In genomic region chr3:12556723-12557471, GRCh38 we compare ENCODE assay signal across 1 cellular context.
TF ChIP-seq lines count a peak whose summit lies in the region.

MKRN2 (plus strand) TSS chr3:12557087; CDS start chr3:12557151, 64 bp downstream.

TF ChIP-seq in HEK293, 187 proteins besides CTCF, POLR2A, EP300 and RAD21 (continued from another document and continues in another):
- TF ChIP-seq ZNF76 (tag by site-specific recombination; IDR thresholded peaks at IDR 0.05; ENCODE audit: borderline replicate concordance, low read depth), result peak; percentile 91
- TF ChIP-seq SP2 (tag by site-specific recombination; IDR thresholded peaks at IDR 0.05), result peak; percentile 67
- TF ChIP-seq ZSCAN4 (tag by site-specific recombination; IDR thresholded peaks at IDR 0.05), result 0 out of 2 replicates have a peak, but pooled peaks have one; percentile 10
- TF ChIP-seq ZNF175 (tag by site-specific recombination; IDR thresholded peaks at IDR 0.05), result no peak
- TF ChIP-seq, protein P1, sequence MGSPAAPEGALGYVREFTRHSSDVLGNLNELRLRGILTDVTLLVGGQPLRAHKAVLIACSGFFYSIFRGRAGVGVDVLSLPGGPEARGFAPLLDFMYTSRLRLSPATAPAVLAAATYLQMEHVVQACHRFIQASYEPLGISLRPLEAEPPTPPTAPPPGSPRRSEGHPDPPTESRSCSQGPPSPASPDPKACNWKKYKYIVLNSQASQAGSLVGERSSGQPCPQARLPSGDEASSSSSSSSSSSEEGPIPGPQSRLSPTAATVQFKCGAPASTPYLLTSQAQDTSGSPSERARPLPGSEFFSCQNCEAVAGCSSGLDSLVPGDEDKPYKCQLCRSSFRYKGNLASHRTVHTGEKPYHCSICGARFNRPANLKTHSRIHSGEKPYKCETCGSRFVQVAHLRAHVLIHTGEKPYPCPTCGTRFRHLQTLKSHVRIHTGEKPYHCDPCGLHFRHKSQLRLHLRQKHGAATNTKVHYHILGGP (tag by site-specific recombination; IDR thresholded peaks at IDR 0.05), result no peak
- TF ChIP-seq ZNF677 (tag by site-specific recombination; IDR thresholded peaks at IDR 0.05), result 0 out of 2 replicates have a peak, but pooled peaks have one; percentile 59
- no peak for TF ChIP-seq BCL11B (tag by site-specific recombination; IDR thresholded peaks at IDR 0.05; ENCODE audit: low read depth)
- TF ChIP-seq YY1 (tag by site-specific recombination; IDR thresholded peaks at IDR 0.05), result peak; percentile 83
- TF ChIP-seq PRDM10 (tag by site-specific recombination; IDR thresholded peaks at IDR 0.05), result peak; percentile 68
- TF ChIP-seq, protein P2, sequence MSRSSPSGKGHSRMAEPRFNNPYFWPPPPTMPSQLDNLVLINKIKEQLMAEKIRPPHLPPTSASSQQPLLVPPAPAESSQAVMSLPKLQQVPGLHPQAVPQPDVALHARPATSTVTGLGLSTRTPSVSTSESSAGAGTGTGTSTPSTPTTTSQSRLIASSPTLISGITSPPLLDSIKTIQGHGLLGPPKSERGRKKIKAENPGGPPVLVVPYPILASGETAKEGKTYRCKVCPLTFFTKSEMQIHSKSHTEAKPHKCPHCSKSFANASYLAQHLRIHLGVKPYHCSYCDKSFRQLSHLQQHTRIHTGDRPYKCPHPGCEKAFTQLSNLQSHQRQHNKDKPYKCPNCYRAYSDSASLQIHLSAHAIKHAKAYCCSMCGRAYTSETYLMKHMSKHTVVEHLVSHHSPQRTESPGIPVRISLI (tag by site-specific recombination; IDR thresholded peaks at IDR 0.05), result no peak
- TF ChIP-seq ZBTB20 (tag by site-specific recombination; IDR thresholded peaks at IDR 0.05), result peak; percentile 87; the same call in 1 of the 2 replicates
- TF ChIP-seq, protein P3, sequence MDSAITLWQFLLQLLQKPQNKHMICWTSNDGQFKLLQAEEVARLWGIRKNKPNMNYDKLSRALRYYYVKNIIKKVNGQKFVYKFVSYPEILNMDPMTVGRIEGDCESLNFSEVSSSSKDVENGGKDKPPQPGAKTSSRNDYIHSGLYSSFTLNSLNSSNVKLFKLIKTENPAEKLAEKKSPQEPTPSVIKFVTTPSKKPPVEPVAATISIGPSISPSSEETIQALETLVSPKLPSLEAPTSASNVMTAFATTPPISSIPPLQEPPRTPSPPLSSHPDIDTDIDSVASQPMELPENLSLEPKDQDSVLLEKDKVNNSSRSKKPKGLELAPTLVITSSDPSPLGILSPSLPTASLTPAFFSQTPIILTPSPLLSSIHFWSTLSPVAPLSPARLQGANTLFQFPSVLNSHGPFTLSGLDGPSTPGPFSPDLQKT (IDR thresholded peaks at IDR 0.05; ENCODE audit: borderline replicate concordance, low read depth, low read length), result no peak
- TF ChIP-seq ZNF148 (tag by site-specific recombination; IDR thresholded peaks at IDR 0.05; ENCODE audit: borderline replicate concordance), result no peak
- TF ChIP-seq ZNF626 (tag by site-specific recombination; IDR thresholded peaks at IDR 0.05), result peak; percentile 92
- TF ChIP-seq, protein P4, sequence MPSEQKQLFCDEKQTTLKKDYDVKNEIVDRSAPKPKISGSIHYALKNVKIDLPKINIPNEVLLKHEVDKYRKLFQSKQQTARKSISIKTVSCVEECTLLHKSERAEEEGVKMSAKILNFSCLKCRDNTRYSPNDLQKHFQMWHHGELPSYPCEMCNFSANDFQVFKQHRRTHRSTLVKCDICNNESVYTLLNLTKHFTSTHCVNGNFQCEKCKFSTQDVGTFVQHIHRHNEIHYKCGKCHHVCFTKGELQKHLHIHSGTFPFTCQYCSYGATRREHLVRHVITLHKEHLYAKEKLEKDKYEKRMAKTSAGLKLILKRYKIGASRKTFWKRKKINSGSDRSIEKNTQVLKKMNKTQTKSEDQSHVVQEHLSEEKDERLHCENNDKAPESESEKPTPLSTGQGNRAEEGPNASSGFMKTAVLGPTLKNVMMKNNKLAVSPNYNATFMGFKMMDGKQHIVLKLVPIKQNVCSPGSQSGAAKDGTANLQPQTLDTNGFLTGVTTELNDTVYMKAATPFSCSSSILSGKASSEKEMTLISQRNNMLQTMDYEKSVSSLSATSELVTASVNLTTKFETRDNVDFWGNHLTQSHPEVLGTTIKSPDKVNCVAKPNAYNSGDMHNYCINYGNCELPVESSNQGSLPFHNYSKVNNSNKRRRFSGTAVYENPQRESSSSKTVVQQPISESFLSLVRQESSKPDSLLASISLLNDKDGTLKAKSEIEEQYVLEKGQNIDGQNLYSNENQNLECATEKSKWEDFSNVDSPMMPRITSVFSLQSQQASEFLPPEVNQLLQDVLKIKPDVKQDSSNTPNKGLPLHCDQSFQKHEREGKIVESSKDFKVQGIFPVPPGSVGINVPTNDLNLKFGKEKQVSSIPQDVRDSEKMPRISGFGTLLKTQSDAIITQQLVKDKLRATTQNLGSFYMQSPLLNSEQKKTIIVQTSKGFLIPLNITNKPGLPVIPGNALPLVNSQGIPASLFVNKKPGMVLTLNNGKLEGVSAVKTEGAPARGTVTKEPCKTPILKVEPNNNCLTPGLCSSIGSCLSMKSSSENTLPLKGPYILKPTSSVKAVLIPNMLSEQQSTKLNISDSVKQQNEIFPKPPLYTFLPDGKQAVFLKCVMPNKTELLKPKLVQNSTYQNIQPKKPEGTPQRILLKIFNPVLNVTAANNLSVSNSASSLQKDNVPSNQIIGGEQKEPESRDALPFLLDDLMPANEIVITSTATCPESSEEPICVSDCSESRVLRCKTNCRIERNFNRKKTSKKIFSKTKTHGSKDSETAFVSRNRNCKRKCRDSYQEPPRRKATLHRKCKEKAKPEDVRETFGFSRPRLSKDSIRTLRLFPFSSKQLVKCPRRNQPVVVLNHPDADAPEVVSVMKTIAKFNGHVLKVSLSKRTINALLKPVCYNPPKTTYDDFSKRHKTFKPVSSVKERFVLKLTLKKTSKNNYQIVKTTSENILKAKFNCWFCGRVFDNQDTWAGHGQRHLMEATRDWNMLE (tag by site-specific recombination; conservative IDR thresholded peaks at IDR 0.05; ENCODE audit: low read depth), result peak; percentile 77
- TF ChIP-seq ZNF639 (tag by site-specific recombination; IDR thresholded peaks at IDR 0.05), result peak; percentile 88; the same call in 1 of the 2 replicates
- peak; percentile 96 for TF ChIP-seq ZEB2 (tag by site-specific recombination; IDR thresholded peaks at IDR 0.05)
- TF ChIP-seq ZNF223 (tag by site-specific recombination; IDR thresholded peaks at IDR 0.05), result no peak
- TF ChIP-seq, protein P5, sequence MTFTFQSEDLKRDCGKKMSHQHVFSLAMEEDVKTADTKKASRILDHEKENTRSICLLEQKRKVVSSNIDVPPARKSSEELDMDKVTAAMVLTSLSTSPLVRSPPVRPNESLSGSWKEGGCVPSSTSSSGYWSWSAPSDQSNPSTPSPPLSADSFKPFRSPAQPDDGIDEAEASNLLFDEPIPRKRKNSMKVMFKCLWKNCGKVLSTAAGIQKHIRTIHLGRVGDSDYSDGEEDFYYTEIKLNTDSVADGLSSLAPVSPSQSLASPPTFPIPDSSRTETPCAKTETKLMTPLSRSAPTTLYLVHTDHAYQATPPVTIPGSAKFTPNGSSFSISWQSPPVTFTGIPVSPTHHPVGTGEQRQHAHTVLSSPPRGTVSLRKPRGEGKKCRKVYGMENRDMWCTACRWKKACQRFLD (tag by site-specific recombination; IDR thresholded peaks at IDR 0.05), result 0 out of 2 replicates have a peak, but pooled peaks have one; percentile 30
- no peak for TF ChIP-seq ZNF791 (tag by site-specific recombination; IDR thresholded peaks at IDR 0.05)
- TF ChIP-seq GLI4 (tag by site-specific recombination; IDR thresholded peaks at IDR 0.05), result no peak
- TF ChIP-seq ZFP37 (tag by site-specific recombination; IDR thresholded peaks at IDR 0.05), result peak; percentile 90
- TF ChIP-seq ZNF548 (tag by site-specific recombination; IDR thresholded peaks at IDR 0.05), result no peak
- TF ChIP-seq, protein P6, sequence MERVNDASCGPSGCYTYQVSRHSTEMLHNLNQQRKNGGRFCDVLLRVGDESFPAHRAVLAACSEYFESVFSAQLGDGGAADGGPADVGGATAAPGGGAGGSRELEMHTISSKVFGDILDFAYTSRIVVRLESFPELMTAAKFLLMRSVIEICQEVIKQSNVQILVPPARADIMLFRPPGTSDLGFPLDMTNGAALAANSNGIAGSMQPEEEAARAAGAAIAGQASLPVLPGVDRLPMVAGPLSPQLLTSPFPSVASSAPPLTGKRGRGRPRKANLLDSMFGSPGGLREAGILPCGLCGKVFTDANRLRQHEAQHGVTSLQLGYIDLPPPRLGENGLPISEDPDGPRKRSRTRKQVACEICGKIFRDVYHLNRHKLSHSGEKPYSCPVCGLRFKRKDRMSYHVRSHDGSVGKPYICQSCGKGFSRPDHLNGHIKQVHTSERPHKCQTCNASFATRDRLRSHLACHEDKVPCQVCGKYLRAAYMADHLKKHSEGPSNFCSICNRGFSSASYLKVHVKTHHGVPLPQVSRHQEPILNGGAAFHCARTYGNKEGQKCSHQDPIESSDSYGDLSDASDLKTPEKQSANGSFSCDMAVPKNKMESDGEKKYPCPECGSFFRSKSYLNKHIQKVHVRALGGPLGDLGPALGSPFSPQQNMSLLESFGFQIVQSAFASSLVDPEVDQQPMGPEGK (tag by site-specific recombination; IDR thresholded peaks at IDR 0.05), result peak; percentile 92
- TF ChIP-seq ZBTB17 (tag by site-specific recombination; IDR thresholded peaks at IDR 0.05), result peak; percentile 86
- TF ChIP-seq ZNF645 (tag by site-specific recombination; IDR thresholded peaks at IDR 0.05), result no peak; the same call in 1 of the 2 replicates
- TF ChIP-seq ZNF311 (tag by site-specific recombination; IDR thresholded peaks at IDR 0.05; ENCODE audit: borderline replicate concordance), result no peak
- TF ChIP-seq EGR2 (tag by site-specific recombination; IDR thresholded peaks at IDR 0.05; ENCODE audit: low read depth), result no peak
- TF ChIP-seq ZNF660 (tag by site-specific recombination; IDR thresholded peaks at IDR 0.05), result peak; percentile 99
- peak; percentile 77 for TF ChIP-seq ZNF629 (tag by site-specific recombination; IDR thresholded peaks at IDR 0.05)
- peak; percentile 77 for TF ChIP-seq ZNF24 (tag by site-specific recombination; IDR thresholded peaks at IDR 0.05)
- TF ChIP-seq ZSCAN16 (tag by site-specific recombination; IDR thresholded peaks at IDR 0.05), result no peak
- TF ChIP-seq ZNF266 (tag by site-specific recombination; IDR thresholded peaks at IDR 0.05; ENCODE audit: low read depth), result no peak
